In the genomic region with DNA sequence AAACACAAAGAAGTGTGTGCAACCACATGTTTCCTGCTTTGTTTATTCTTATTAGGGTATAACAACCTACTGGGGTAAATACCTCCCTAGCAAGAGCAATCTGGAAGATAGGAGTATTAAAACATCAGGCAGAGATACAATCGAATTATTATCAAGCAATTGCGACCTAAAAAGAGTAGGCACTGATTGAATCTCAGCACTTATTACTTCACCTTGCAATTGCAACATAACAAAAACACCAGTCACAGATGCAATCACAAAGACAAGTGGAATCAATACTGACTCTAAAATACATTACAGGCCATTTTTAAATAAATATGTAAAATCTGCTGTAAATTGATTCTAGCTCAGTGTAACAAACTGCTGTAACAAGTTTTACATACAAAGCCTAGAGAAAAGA, we compare ENCODE assay signal across 21 cellular contexts.
DNase-seq lines count a peak whose midpoint lies in the region; ATAC-seq, FAIRE-seq and TF ChIP-seq lines count a peak whose summit lies in the region.
"Had no signal": no experiment of that assay in that cellular context is flagged by ENCODE, and none has a peak within 500 bp of the region (broad histone marks: within the 10 kb centered on the region; RNA-seq: fewer than 3 reads in every experiment).

No MANE protein-coding gene starts in this region.

- intact Hi-C loops in HepG2 (cut with micrococcal nuclease; ENCODE audit: unreplicated experiment) = no loop called here

- H3K79me2 ChIP-seq in GM23338 (replicated peaks; ENCODE audit: insufficient read depth) (no peaks in the 10 kb centered on the region), Loucy (ENCODE audit: insufficient read depth, low read length) (no peaks in the 10 kb centered on the region), HepG2 (ENCODE audit: insufficient read depth, low read length) (no peaks in the 10 kb centered on the region)

- H3K4me3 Mint-ChIP-seq in GM23338 (no peak overlapping the region), mesothelial cell of epicardium (no peak overlapping the region)
- H3K4me3 Mint-ChIP-seq in stimulated activated naive CD8-positive, alpha-beta T cell treated with anti-CD3 and anti-CD28 coated beads, Interleukin-15, amount 100 ng/mL, for 72 hours = no peak overlapping the region
- H3K4me3 Mint-ChIP-seq: B cell; CD4-positive, CD25-positive, alpha-beta regulatory T cell; CD8-positive, alpha-beta T cell; H9 had no signal

- no peak for TF ChIP-seq POLR2A in HepG2 (IDR thresholded peaks at IDR 0.05; ENCODE audit: insufficient read depth in 1 of 2, low read depth in 2 of 2, low read length in 2 of 2)

- H3K27ac ChIP-seq in GM23338 (ENCODE audit: low read depth) (no peak overlapping the region), HepG2 (ENCODE audit: extremely low read length, insufficient read depth, low read length) (no peak overlapping the region)
- H3K27ac ChIP-seq: 22Rv1, BLaER1, C4-2B, GM23248 had no signal

- ATAC-seq in GM23338 (no peak), HepG2 (no peak), GM21529 (IDR thresholded peaks at IDR 0.05; ENCODE audit: unreplicated experiment) (no peak)
- no peak for ATAC-seq in stimulated activated naive CD8-positive, alpha-beta T cell treated with anti-CD3 and anti-CD28 coated beads, Interleukin-15, amount 100 ng/mL, for 72 hours
- ATAC-seq: CD8-positive, alpha-beta T cell; HCT116 had no signal

- POLR2A ChIA-PET in HepG2 (lab: Yijun Ruan, JAX) = no interaction called here

- H3K9me3 Mint-ChIP-seq in GM23338 = no peaks in the 10 kb centered on the region
- H3K9me3 Mint-ChIP-seq in mesothelial cell of epicardium = no peaks in the 10 kb centered on the region
- no peaks in the 10 kb centered on the region for H3K9me3 Mint-ChIP-seq in stimulated activated naive CD8-positive, alpha-beta T cell treated with anti-CD3 and anti-CD28 coated beads, Interleukin-15, amount 100 ng/mL, for 72 hours
- H3K9me3 Mint-ChIP-seq: CD8-positive, alpha-beta T cell had no signal

- H3K9me3 ChIP-seq in Loucy (ENCODE audit: insufficient read depth, low read depth, low read length) = no peaks in the 10 kb centered on the region
- no peaks in the 10 kb centered on the region for H3K9me3 ChIP-seq in HepG2 (ENCODE audit: low read length)
- H3K9me3 ChIP-seq: BLaER1, Caco-2 had no signal

- CTCF ChIA-PET in HepG2 (lab: Yijun Ruan, JAX; ENCODE audit: low intra/inter-chr PET ratio, low total read pairs) = no interaction called here

- no peak for TF ChIP-seq EP300 in HepG2 (IDR thresholded peaks at IDR 0.05; ENCODE audit: low read depth in 2 of 2, low read length in 2 of 2)
- no peak for TF ChIP-seq EP300 in HepG2 (CRISPR knock-in tag; IDR thresholded peaks at IDR 0.05; ENCODE audit: borderline replicate concordance)

- H3K9me2 ChIP-seq in GM23338 (ENCODE audit: insufficient read depth) (no peaks in the 10 kb centered on the region), Loucy (replicated peaks; ENCODE audit: low read depth, low read length) (no peaks in the 10 kb centered on the region)

- H3K4me2 ChIP-seq in GM23338 (no peak overlapping the region), Loucy (ENCODE audit: low read depth, low read length, poor library complexity, severe bottlenecking) (peak overlapping the region; percentile 26), HepG2 (ENCODE audit: low read depth, low read length) (no peak overlapping the region)
- H3K4me2 ChIP-seq: BLaER1 had no signal

- FAIRE-seq in HepG2 (lab: Jason Lieb, UNC) = no peak
- FAIRE-seq: A204.1, G401.6, GM12892 had no signal

- H3F3A ChIP-seq in GM23338 (replicated peaks; ENCODE audit: low read depth) = no peaks in the 10 kb centered on the region
- H3F3A ChIP-seq in Loucy (ENCODE audit: low read depth) = no peaks in the 10 kb centered on the region

- H3K36me3 Mint-ChIP-seq in GM23338 (ENCODE audit: low read depth) (no peaks in the 10 kb centered on the region), mesothelial cell of epicardium (no peaks in the 10 kb centered on the region)
- H3K36me3 Mint-ChIP-seq: CD4-positive, CD25-positive, alpha-beta regulatory T cell; CD8-positive, alpha-beta T cell had no signal

- no peak for TF ChIP-seq RAD21 in HepG2 (CRISPR knock-in tag; IDR thresholded peaks at IDR 0.05)

- H3K4me1 Mint-ChIP-seq in GM23338 (no peaks in the 10 kb centered on the region; the same call in 1 of the 3 replicates), mesothelial cell of epicardium (peaks cover 3% of the 10 kb centered on the region)
- H3K4me1 Mint-ChIP-seq in stimulated activated naive CD8-positive, alpha-beta T cell treated with anti-CD3 and anti-CD28 coated beads, Interleukin-15, amount 100 ng/mL, for 72 hours = peaks cover 4% of the 10 kb centered on the region
- H3K4me1 Mint-ChIP-seq: CD4-positive, CD25-positive, alpha-beta regulatory T cell had no signal

- in situ Hi-C loops in HepG2 (cut with HindIII; ENCODE audit: extremely low pct_ligation_motif_present, low pct_unique_long_range_greater_than_20kb) = no loop called here

- BruUV-seq in HepG2 (replicated peaks; lab: Mats Ljungman, UMichigan) = no TSS peak

- H2AFZ ChIP-seq in GM23338 (peak overlapping the region; percentile 64; the same call in 1 of the 2 replicates), Loucy (ENCODE audit: low read length) (no peak overlapping the region), HepG2 (ENCODE audit: low read length) (no peak overlapping the region)
- H2AFZ ChIP-seq: GM23248 had no signal

- no peaks in the 10 kb centered on the region for H3K27me3 ChIP-seq in GM23338 (ENCODE audit: insufficient read depth)
- H3K27me3 ChIP-seq in Loucy (ENCODE audit: insufficient read depth, low read length, poor library complexity, severe bottlenecking) = no peaks in the 10 kb centered on the region
- no peaks in the 10 kb centered on the region for H3K27me3 ChIP-seq in HepG2 (ENCODE audit: control insufficient read depth in 1 of 2, insufficient read depth in 2 of 2, low read length in 2 of 2)
- H3K27me3 ChIP-seq: BLaER1 had no signal

- H3K36me3 ChIP-seq in GM23338 (ENCODE audit: insufficient read depth) (no peaks in the 10 kb centered on the region), Loucy (ENCODE audit: insufficient read depth, low read length) (no peaks in the 10 kb centered on the region), HepG2 (replicated peaks in 1 of 2; ENCODE audit: control insufficient read depth in 1 of 2, insufficient read depth in 2 of 2, low read length in 2 of 2) (no peaks in the 10 kb centered on the region)
- H3K36me3 ChIP-seq: BLaER1 had no signal

- H4K20me1 ChIP-seq in GM23338 (replicated peaks; ENCODE audit: insufficient read depth) (no peaks in the 10 kb centered on the region), Loucy (ENCODE audit: insufficient read depth, low read length, poor library complexity, severe bottlenecking) (no peaks in the 10 kb centered on the region), HepG2 (ENCODE audit: insufficient read depth, low read length) (no peaks in the 10 kb centered on the region)
- H4K20me1 ChIP-seq: BLaER1 had no signal

- H3K27me3 Mint-ChIP-seq in GM23338 (ENCODE audit: insufficient read depth, low read depth, poor library complexity) (no peaks in the 10 kb centered on the region), mesothelial cell of epicardium (ENCODE audit: low read depth) (peaks cover 2% of the 10 kb centered on the region)
- no peaks in the 10 kb centered on the region for H3K27me3 Mint-ChIP-seq in stimulated activated naive CD8-positive, alpha-beta T cell treated with anti-CD3 and anti-CD28 coated beads, Interleukin-15, amount 100 ng/mL, for 72 hours
- H3K27me3 Mint-ChIP-seq: B cell; CD4-positive, CD25-positive, alpha-beta regulatory T cell had no signal

- no peaks in the 10 kb centered on the region for H3K4me1 ChIP-seq in GM23338 (ENCODE audit: insufficient read depth)
- peaks cover 14% of the 10 kb centered on the region for H3K4me1 ChIP-seq in Loucy (ENCODE audit: insufficient read depth, low read length, poor library complexity, severe bottlenecking)
- H3K4me1 ChIP-seq in HepG2 (ENCODE audit: insufficient read depth, low read length) = no peaks in the 10 kb centered on the region
- H3K4me1 ChIP-seq: BLaER1 had no signal

- H3K27ac Mint-ChIP-seq in GM23338 = no peak overlapping the region
- no peak overlapping the region for H3K27ac Mint-ChIP-seq in mesothelial cell of epicardium
- H3K27ac Mint-ChIP-seq in stimulated activated naive CD8-positive, alpha-beta T cell treated with anti-CD3 and anti-CD28 coated beads, Interleukin-15, amount 100 ng/mL, for 72 hours = no peak overlapping the region
- H3K27ac Mint-ChIP-seq: B cell; CD4-positive, CD25-positive, alpha-beta regulatory T cell; CD8-positive, alpha-beta T cell; H9 had no signal

- TF ChIP-seq CTCF in GM23338 (conservative IDR thresholded peaks at IDR 0.05; ENCODE audit: low read depth in 2 of 2) = no peak
- no peak for TF ChIP-seq CTCF in Loucy (conservative IDR thresholded peaks at IDR 0.05; ENCODE audit: low read length)
- no peak for TF ChIP-seq CTCF in HepG2 (CRISPR knock-in tag; IDR thresholded peaks at IDR 0.05)
- TF ChIP-seq CTCF in mesothelial cell of epicardium (IDR thresholded peaks at IDR 0.05; ENCODE audit: unreplicated experiment) = no peak

- 2% methylated on average over 2 of the region's 2 CpGs for WGBS in HepG2 (ENCODE audit: low lambda C conversion rate)

- DNase-seq in GM23338 (ENCODE audit: low spot score) (no peak), HepG2 (ENCODE audit: low spot score) (no peak), mesothelial cell of epicardium (ENCODE audit: low spot score in 2 of 2, unreplicated experiment in 2 of 2) (no peak)
- no peak for DNase-seq in stimulated activated naive CD8-positive, alpha-beta T cell treated with anti-CD3 and anti-CD28 coated beads, Interleukin-15, amount 100 ng/mL, for 72 hours
- DNase-seq: Caco-2; CD4-positive, CD25-positive, alpha-beta regulatory T cell; CD8-positive, alpha-beta T cell; DMS153; DND-41; GM23248; H9 had no signal

- no peak overlapping the region for H3K4me3 ChIP-seq in GM23338
- no peak overlapping the region for H3K4me3 ChIP-seq in Loucy (ENCODE audit: low read length, poor library complexity, severe bottlenecking)
- no peak overlapping the region for H3K4me3 ChIP-seq in HepG2 (replicated peaks in 1 of 3; ENCODE audit: insufficient read depth in 1 of 3, low read depth in 2 of 3, low read length in 3 of 3)
- H3K4me3 ChIP-seq: BLaER1, GM23248 had no signal

- no peak overlapping the region for H3K9ac ChIP-seq in Loucy (ENCODE audit: low read depth, low read length, poor library complexity, severe bottlenecking)
- H3K9ac ChIP-seq in HepG2 (ENCODE audit: insufficient read depth, low read depth, low read length) = no peak overlapping the region
- H3K9ac ChIP-seq: BLaER1, GM23248 had no signal

TF ChIP-seq in GM23338, 12 proteins besides CTCF, POLR2A, EP300 and RAD21 (continues in another document):
- TF ChIP-seq ZNF331 (CRISPR knock-in tag; IDR thresholded peaks at IDR 0.05; ENCODE audit: low read depth) = no peak
- TF ChIP-seq POLR2AphosphoS5 (IDR thresholded peaks at IDR 0.05; ENCODE audit: low read depth) = no peak
- TF ChIP-seq NANOG (IDR thresholded peaks at IDR 0.05; ENCODE audit: borderline replicate concordance) = no peak
- TF ChIP-seq EZH2phosphoT487 (IDR thresholded peaks at IDR 0.05; ENCODE audit: unreplicated experiment) = no peak

TF ChIP-seq in HepG2, 621 proteins besides CTCF, POLR2A, EP300 and RAD21:
- TF ChIP-seq ARNT (IDR thresholded peaks at IDR 0.05) (no peak), CEBPB (IDR thresholded peaks at IDR 0.05; ENCODE audit: borderline replicate concordance, low read depth, low read length) (peak; percentile 27; the same call in 1 of the 2 replicates)
